Comparison of ENCODE assay signal across 1 cellular context in genomic region chr1:156471496-156472490, GRCh38.
A peak's percentile ranks its signal among the peaks of the same experiment; 100 is the strongest.
TF ChIP-seq lines count a peak whose summit lies in the region.

No MANE protein-coding gene starts in this region.

TF ChIP-seq in HepG2, 621 proteins besides CTCF, POLR2A, EP300 and RAD21 (continued from another document and continues in another):
- TF ChIP-seq ZBTB33 (CRISPR knock-in tag; IDR thresholded peaks at IDR 0.05) (peak; percentile 43; the same call in 1 of the 2 replicates), ZNF709 (CRISPR knock-in tag; IDR thresholded peaks at IDR 0.05) (peak; percentile 93), PCBP2 (optimal IDR thresholded peaks at IDR 0.05; ENCODE audit: low read depth, low read length, poor library complexity, severe bottlenecking) (no peak), THAP8 (CRISPR knock-in tag; IDR thresholded peaks at IDR 0.05; ENCODE audit: borderline replicate concordance) (no peak; the same call in 1 of the 2 replicates), ZNF207 (IDR thresholded peaks at IDR 0.05; ENCODE audit: borderline replicate concordance) (no peak), NFE2 (CRISPR knock-in tag; IDR thresholded peaks at IDR 0.05) (no peak), ETS1 (CRISPR knock-in tag; IDR thresholded peaks at IDR 0.05) (no peak), AGO1 (IDR thresholded peaks at IDR 0.05; ENCODE audit: low read depth, low read length, poor library complexity, severe bottlenecking) (no peak), AGO2 (optimal IDR thresholded peaks at IDR 0.05; ENCODE audit: low read depth, low read length) (no peak), TBP (CRISPR knock-in tag; IDR thresholded peaks at IDR 0.05) (no peak), HNF4G (IDR thresholded peaks at IDR 0.05; ENCODE audit: borderline replicate concordance, low read depth, low read length) (peak; percentile 53; the same call in 1 of the 2 replicates), HNF4G (CRISPR knock-in tag; IDR thresholded peaks at IDR 0.05; ENCODE audit: borderline replicate concordance, low read depth) (peak; percentile 80; the same call in 1 of the 2 replicates), ATF3 (CRISPR knock-in tag; IDR thresholded peaks at IDR 0.05) (peak; percentile 38; the same call in 1 of the 2 replicates), KDM5B (CRISPR knock-in tag; IDR thresholded peaks at IDR 0.05; ENCODE audit: borderline replicate concordance) (peak; percentile 76; the same call in 1 of the 2 replicates), HOMEZ (CRISPR knock-in tag; IDR thresholded peaks at IDR 0.05; ENCODE audit: low read depth) (peak; percentile 82), JUN (CRISPR knock-in tag; IDR thresholded peaks at IDR 0.05) (peak; percentile 95), DRAP1 (CRISPR knock-in tag; IDR thresholded peaks at IDR 0.05) (peak; percentile 65), NFYB (CRISPR knock-in tag; IDR thresholded peaks at IDR 0.05) (no peak; the same call in 1 of the 2 replicates), NCOA2 (CRISPR knock-in tag; IDR thresholded peaks at IDR 0.05) (peak; percentile 98), SCMH1 (CRISPR knock-in tag; IDR thresholded peaks at IDR 0.05; ENCODE audit: borderline replicate concordance) (no peak), ZNF180 (CRISPR knock-in tag; IDR thresholded peaks at IDR 0.05; ENCODE audit: borderline replicate concordance, low read depth) (no peak), AKNA (CRISPR knock-in tag; IDR thresholded peaks at IDR 0.05; ENCODE audit: borderline replicate concordance) (0 out of 2 replicates have a peak, but pooled peaks have one; percentile 56), NR2F6 (IDR thresholded peaks at IDR 0.05) (peak; percentile 93), NR2F6 (CRISPR knock-in tag; IDR thresholded peaks at IDR 0.05) (peak; percentile 96), GATAD2A (CRISPR knock-in tag; IDR thresholded peaks at IDR 0.05) (peak; percentile 98), SMAD3 (CRISPR knock-in tag; IDR thresholded peaks at IDR 0.05) (peak; percentile 98), ZNF18 (CRISPR knock-in tag; IDR thresholded peaks at IDR 0.05; ENCODE audit: insufficient replicate concordance) (peak; percentile 66), ZNF296 (CRISPR knock-in tag; conservative IDR thresholded peaks at IDR 0.05) (0 out of 2 replicates have a peak, but pooled peaks have one; percentile 38), ZNF276 (CRISPR knock-in tag; IDR thresholded peaks at IDR 0.05; ENCODE audit: low read depth) (peak; percentile 92), ZNF335 (CRISPR knock-in tag; IDR thresholded peaks at IDR 0.05) (peak; percentile 90), ZNF674 (CRISPR knock-in tag; IDR thresholded peaks at IDR 0.05; ENCODE audit: low read depth) (no peak), TARDBP (CRISPR knock-in tag; IDR thresholded peaks at IDR 0.05) (peak; percentile 97), E2F2 (CRISPR knock-in tag; IDR thresholded peaks at IDR 0.05; ENCODE audit: borderline replicate concordance) (0 out of 2 replicates have a peak, but pooled peaks have one; percentile 13), ZFP1 (CRISPR knock-in tag; IDR thresholded peaks at IDR 0.05) (peak; percentile 95), ZBTB2 (CRISPR knock-in tag; IDR thresholded peaks at IDR 0.05; ENCODE audit: low read depth) (no peak), CREM (IDR thresholded peaks at IDR 0.05) (peak; percentile 75), CREM (CRISPR knock-in tag; IDR thresholded peaks at IDR 0.05) (no peak), SAP130 (CRISPR knock-in tag; IDR thresholded peaks at IDR 0.05; ENCODE audit: low read depth) (peak; percentile 98), NKX3-1 (CRISPR knock-in tag; IDR thresholded peaks at IDR 0.05) (peak; percentile 85), ZNF800 (CRISPR knock-in tag; IDR thresholded peaks at IDR 0.05) (peak; percentile 60), MTF2 (CRISPR knock-in tag; IDR thresholded peaks at IDR 0.05; ENCODE audit: borderline replicate concordance) (no peak)
